15 cellular contexts compared by ENCODE assay signal in genomic region chr10:112296908-112297331, GRCh38. TPM values are rescaled to one million over a fixed set of nuclear protein-coding genes. Genes with fewer than 3 reads are reported as not detected.
DNase-seq lines count a peak whose midpoint lies in the region; ATAC-seq and TF ChIP-seq lines count a peak whose summit lies in the region.
"Had no signal": no experiment of that assay in that cellular context is flagged by ENCODE, and none has a peak within 500 bp of the region (broad histone marks: within the 10 kb centered on the region; RNA-seq: fewer than 3 reads in every experiment).

No MANE protein-coding gene starts in this region.

- POLR2A ChIA-PET in AG04450 (lab: Yijun Ruan, JAX), result interaction anchor here (0.7 kb wide), 1 partner anchor 36 kb away, joined by 3 read pairs; no protein-coding TSS in a partner anchor
- POLR2A ChIA-PET in HEK293 (lab: Yijun Ruan, JAX), result no interaction called here

- ATAC-seq in left lobe of liver (peak; percentile 92), esophagus mucosa (no peak), GM21367 (IDR thresholded peaks at IDR 0.05; ENCODE audit: unreplicated experiment) (no peak)
- ATAC-seq: CD8-positive, alpha-beta T cell; Panc1 had no signal

- H3K9me3 ChIP-seq in AG04450 (ENCODE audit: control insufficient read depth, insufficient read depth, low read length), result no peaks in the 10 kb centered on the region
- no peaks in the 10 kb centered on the region for H3K9me3 ChIP-seq in HEK293 (ENCODE audit: control insufficient read depth, insufficient read depth, low read depth, low read length)
- no peaks in the 10 kb centered on the region for H3K9me3 ChIP-seq in skeletal muscle tissue (ENCODE audit: control insufficient read depth in 3 of 3, low read length in 3 of 3)

- H3K27ac ChIP-seq in AG04450 (ENCODE audit: low read depth, low read length), result peak overlapping the region; percentile 57
- no peak overlapping the region for H3K27ac ChIP-seq in HEK293 (ENCODE audit: extremely low read depth, low read depth, low read length)
- H3K27ac ChIP-seq in skeletal muscle tissue (ENCODE audit: low read depth, low read length), result peak overlapping the region; percentile 90

- no peak overlapping the region for H3K4me3 ChIP-seq in AG04450 (ENCODE audit: low read depth, low read length)
- no peak overlapping the region for H3K4me3 ChIP-seq in HEK293 (ENCODE audit: low read depth, low read length)
- H3K4me3 ChIP-seq in skeletal muscle tissue (ENCODE audit: low read length in 3 of 3), result peak overlapping the region in 2 of 3 donors; percentile 13 to 52

- DNase-seq in AG04450 (ENCODE audit: low read depth, low spot score), result no peak
- DNase-seq in left lobe of liver (ENCODE audit: low spot score), result peak; percentile 93
- no peak for DNase-seq in activated CD4-positive, alpha-beta T cell treated with anti-CD3 and anti-CD28 coated beads for 4 hours
- DNase-seq: CD8-positive, alpha-beta T cell; Kasumi-1; NCI-H1105 treated with DMSO at 0.1 percent for 48 hours; NCI-H187 treated with DMSO at 0.1 percent for 48 hours; NCI-H774; SIG-M5 had no signal

- H3K4me1 ChIP-seq in HEK293 (ENCODE audit: control insufficient read depth, insufficient read depth, low read length), result no peaks in the 10 kb centered on the region
- peaks cover 19 to 37% (median 26%) of the 10 kb centered on the region in 3 donors for H3K4me1 ChIP-seq in skeletal muscle tissue (ENCODE audit: control insufficient read depth in 3 of 3, insufficient read depth in 3 of 3, low read length in 3 of 3)

- H3K27me3 ChIP-seq in AG04450 (ENCODE audit: control insufficient read depth, insufficient read depth, low read length) (no peaks in the 10 kb centered on the region), skeletal muscle tissue (ENCODE audit: control insufficient read depth in 3 of 3, insufficient read depth in 3 of 3, low read length in 3 of 3) (no peaks in the 10 kb centered on the region)

- CTCF ChIA-PET in AG04450 (lab: Charles Lee) (interaction anchor here (1.3 kb wide), 1 partner anchor 11 kb away, joined by 7 read pairs; no protein-coding TSS in a partner anchor), HEK293 (lab: Yijun Ruan, JAX) (interaction anchor here (2.4 kb wide), 1 partner anchor 11 kb away, joined by 8 read pairs; no protein-coding TSS in a partner anchor)

- H3K9ac ChIP-seq in skeletal muscle tissue (ENCODE audit: low read depth in 1 of 3, low read length in 3 of 3), result peak overlapping the region in 2 of 3 donors; percentile 46 to 62

- TF ChIP-seq CTCF in AG04450 (IDR thresholded peaks at IDR 0.05; ENCODE audit: low read depth, low read length) (no peak), HEK293 (tag by site-specific recombination; IDR thresholded peaks at IDR 0.05) (no peak)

- H3K36me3 ChIP-seq in HEK293 (ENCODE audit: control insufficient read depth in 2 of 2, insufficient read depth in 1 of 2, low read length in 2 of 2) (no peaks in the 10 kb centered on the region), skeletal muscle tissue (ENCODE audit: control insufficient read depth in 3 of 3, insufficient read depth in 3 of 3, low read length in 3 of 3) (no peaks in the 10 kb centered on the region)

TF ChIP-seq in HEK293, 187 proteins besides CTCF, POLR2A, EP300 and RAD21:
- TF ChIP-seq ZNF366 (tag by site-specific recombination; conservative IDR thresholded peaks at IDR 0.05) (no peak), EGR2 (tag by site-specific recombination; IDR thresholded peaks at IDR 0.05; ENCODE audit: low read depth) (peak; percentile 23; the same call in 1 of the 2 replicates), KLF7 (tag by site-specific recombination; IDR thresholded peaks at IDR 0.05; ENCODE audit: borderline replicate concordance) (no peak), ZFHX2 (tag by site-specific recombination; conservative IDR thresholded peaks at IDR 0.05) (0 out of 2 replicates have a peak, but pooled peaks have one; percentile 24)

RNA-seq across cellular contexts. Expression of gene TECTB, which starts 13.7 kb away (rescaled TPM):
- polyA plus RNA-seq in AG04450 (2011; rRNA removed), result not detected in 2 replicates
- not detected in 2 replicates for polyA minus RNA-seq in AG04450 (2011; rRNA and poly(A)+ RNA removed)
- total RNA-seq in left lobe of liver (0.13 TPM), skeletal muscle tissue (not detected), esophagus mucosa (not detected)
- total RNA-seq: CD8-positive, alpha-beta T cell; NCI-H460 had no signal

Comparison
In these comparisons a context has a peak if more than half of its experiments do, and no peak if none do; other contexts are left out.
1. H3K4me3 ChIP-seq: peak in skeletal muscle tissue (2 of 3); none in AG04450 (single experiment) and HEK293 (single experiment).